ENCODE assay signal across 21 cellular contexts in genomic region chr9:110068212-110068611, GRCh38.
"Had no signal": no experiment of that assay in that cellular context is flagged by ENCODE, and none has a peak within 500 bp of the region (broad histone marks: within the 10 kb centered on the region; RNA-seq: fewer than 3 reads in every experiment).

No MANE protein-coding gene starts in this region.

- H3K27me3 ChIP-seq: body of pancreas, dorsolateral prefrontal cortex, esophagus muscularis mucosa, left lung, neural progenitor cell had no signal

- H3K4me1 ChIP-seq: body of pancreas, parathyroid adenoma had no signal

- ATAC-seq: activated CD4-positive, CD25-positive, alpha-beta regulatory T cell treated with anti-CD3 and anti-CD28 coated beads, Interleukin-2, amount 50 U/mL, for 24 hours; activated naive CD4-positive, alpha-beta T cell treated with anti-CD3 and anti-CD28 coated beads, Interleukin-2, amount 50 U/mL, for 72 hours; body of pancreas; left lung; stimulated activated naive CD8-positive, alpha-beta T cell treated with anti-CD3 and anti-CD28 coated beads, Interleukin-15, Interleukin-2, amounts not matched to agents 100 U/mL and 50 U/mL, for 24 hours; T-helper 17 cell had no signal

- H3K9me3 Mint-ChIP-seq: activated naive CD4-positive, alpha-beta T cell treated with anti-CD3 and anti-CD28 coated beads, Interleukin-2, amount 50 U/mL, for 72 hours; activated T-cell treated with anti-CD3 and anti-CD28 coated beads, Interleukin-2, amount 50 U/mL, for 24 hours had no signal

- H3K79me2 ChIP-seq: parathyroid adenoma had no signal

- H3K4me3 ChIP-seq: body of pancreas, dorsolateral prefrontal cortex, esophagus muscularis mucosa, left lung, neural progenitor cell, smooth muscle cell had no signal

- H3K9me3 ChIP-seq: body of pancreas, esophagus muscularis mucosa, left lung had no signal

- H3K4me2 ChIP-seq: smooth muscle cell had no signal

- H3K36me3 Mint-ChIP-seq: mesothelial cell of epicardium had no signal

- DNase-seq: activated effector memory CD4-positive, alpha-beta T cell treated with anti-CD3 and anti-CD28 coated beads, Interleukin-2, amount 50 U/mL, for 16 hours; activated T-cell treated with anti-CD3 and anti-CD28 coated beads, Interleukin-2, amount 50 U/mL, for 24 hours; amniotic stem cell; body of pancreas; cerebellar nuclear complex; dorsolateral prefrontal cortex; foreskin fibroblast; left lung; retina; stimulated activated CD4-positive, alpha-beta T cell treated with anti-CD3 and anti-CD28 coated beads, Interleukin-2, amount 100 ng/mL, for 24 hours; stimulated activated naive CD8-positive, alpha-beta T cell treated with anti-CD3 and anti-CD28 coated beads, Interleukin-15, Interleukin-2, amounts not matched to agents 100 U/mL and 50 U/mL, for 24 hours; T-helper 17 cell had no signal

- H3K36me3 ChIP-seq: esophagus muscularis mucosa, left lung, neural progenitor cell had no signal

- H3K27ac Mint-ChIP-seq: activated naive CD4-positive, alpha-beta T cell treated with anti-CD3 and anti-CD28 coated beads, Interleukin-2, amount 50 U/mL, for 72 hours; activated T-cell treated with anti-CD3 and anti-CD28 coated beads, Interleukin-2, amount 50 U/mL, for 24 hours; mesothelial cell of epicardium; neural progenitor cell; T-helper 17 cell had no signal

- H2AFZ ChIP-seq: neural progenitor cell, parathyroid adenoma had no signal

- H3K27ac ChIP-seq: body of pancreas, neural progenitor cell, parathyroid adenoma had no signal

- H3K9ac ChIP-seq: neural progenitor cell, parathyroid adenoma had no signal

- H3K27me3 Mint-ChIP-seq: activated T-cell treated with anti-CD3 and anti-CD28 coated beads, Interleukin-2, amount 50 U/mL, for 24 hours; T-helper 17 cell had no signal

- H3K4me3 Mint-ChIP-seq: activated T-cell treated with anti-CD3 and anti-CD28 coated beads, Interleukin-2, amount 50 U/mL, for 24 hours; mesothelial cell of epicardium; neural progenitor cell; T-helper 17 cell had no signal

- FAIRE-seq: endometrium, islet of Langerhans had no signal
